ENCODE assay signal across 19 cellular contexts in the genomic region with DNA sequence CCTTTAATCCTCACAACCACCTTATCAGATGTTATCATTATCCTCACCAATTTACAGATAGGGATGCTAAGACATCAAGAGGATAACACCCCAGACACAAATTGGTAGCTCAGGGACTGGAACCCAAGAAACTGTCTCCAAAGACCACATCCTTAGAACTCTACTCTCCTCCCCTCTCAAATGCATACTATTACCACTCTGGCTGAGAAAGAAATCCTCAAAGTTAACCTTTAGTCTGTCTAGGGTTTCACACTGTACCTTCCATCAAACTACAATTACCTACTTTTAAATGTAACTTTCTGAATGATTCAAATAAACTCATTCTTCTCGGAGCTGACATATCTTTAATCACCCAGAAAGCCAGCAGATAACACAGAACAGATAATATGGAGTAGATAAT.
"Had no signal": no experiment of that assay in that cellular context is flagged by ENCODE, and none has a peak within 500 bp of the region (broad histone marks: within the 10 kb centered on the region; RNA-seq: fewer than 3 reads in every experiment).

No MANE protein-coding gene starts in this region.

- H3K9me3 ChIP-seq: gastroesophageal sphincter, ovary, testis had no signal

- H3K9me3 Mint-ChIP-seq: central memory CD8-positive, alpha-beta T cell; effector memory CD8-positive, alpha-beta T cell; nephron; stimulated activated naive CD8-positive, alpha-beta T cell treated with anti-CD3 and anti-CD28 coated beads, Interleukin-15, Interleukin-2, amounts not matched to agents 100 ng/mL and 50 ng/mL, for 24 hours had no signal

- DNase-seq: activated CD8-positive, alpha-beta memory T cell treated with anti-CD3 and anti-CD28 coated beads, Interleukin-2, amount 50 U/mL, for 48 hours; activated gamma-delta T cell treated with Interleukin-2 at 50 U/mL for 16 hours; amniotic stem cell; effector memory CD8-positive, alpha-beta T cell; left ventricle myocardium superior; mesenchymal stem cell; ovary; SHP77 treated with DMSO at 0.1 percent for 48 hours; stimulated activated CD4-positive, alpha-beta T cell treated with anti-CD3 and anti-CD28 coated beads, Interleukin-2, amount 100 ng/mL, for 48 hours; T1000; testis had no signal

- ATAC-seq: effector memory CD8-positive, alpha-beta T cell; gastroesophageal sphincter; left ventricle myocardium superior had no signal

- H3K27me3 Mint-ChIP-seq: central memory CD8-positive, alpha-beta T cell; effector memory CD8-positive, alpha-beta T cell; stimulated activated naive CD8-positive, alpha-beta T cell treated with anti-CD3 and anti-CD28 coated beads, Interleukin-15, Interleukin-2, amounts not matched to agents 100 ng/mL and 50 ng/mL, for 24 hours had no signal

- H3K27ac ChIP-seq: epithelial cell of prostate, gastroesophageal sphincter, hepatocyte, ovary, testis, VCaP had no signal

- H3K4me1 ChIP-seq: testis had no signal

- H3K4me3 Mint-ChIP-seq: brain; central memory CD8-positive, alpha-beta T cell; effector memory CD8-positive, alpha-beta T cell; nephron; stimulated activated naive CD8-positive, alpha-beta T cell treated with anti-CD3 and anti-CD28 coated beads, Interleukin-15, Interleukin-2, amounts not matched to agents 100 ng/mL and 50 ng/mL, for 24 hours had no signal

- H3K4me2 ChIP-seq: hepatocyte had no signal

- H3K27ac Mint-ChIP-seq: effector memory CD8-positive, alpha-beta T cell; nephron had no signal

- H2AFZ ChIP-seq: hepatocyte had no signal

- H3K36me3 ChIP-seq: gastroesophageal sphincter, ovary had no signal

- H3K4me3 ChIP-seq: gastroesophageal sphincter, hepatocyte, ovary, testis had no signal

- H3K27me3 ChIP-seq: hepatocyte, ovary, testis had no signal
